ENCODE assay signal across 13 cellular contexts in the genomic region with DNA sequence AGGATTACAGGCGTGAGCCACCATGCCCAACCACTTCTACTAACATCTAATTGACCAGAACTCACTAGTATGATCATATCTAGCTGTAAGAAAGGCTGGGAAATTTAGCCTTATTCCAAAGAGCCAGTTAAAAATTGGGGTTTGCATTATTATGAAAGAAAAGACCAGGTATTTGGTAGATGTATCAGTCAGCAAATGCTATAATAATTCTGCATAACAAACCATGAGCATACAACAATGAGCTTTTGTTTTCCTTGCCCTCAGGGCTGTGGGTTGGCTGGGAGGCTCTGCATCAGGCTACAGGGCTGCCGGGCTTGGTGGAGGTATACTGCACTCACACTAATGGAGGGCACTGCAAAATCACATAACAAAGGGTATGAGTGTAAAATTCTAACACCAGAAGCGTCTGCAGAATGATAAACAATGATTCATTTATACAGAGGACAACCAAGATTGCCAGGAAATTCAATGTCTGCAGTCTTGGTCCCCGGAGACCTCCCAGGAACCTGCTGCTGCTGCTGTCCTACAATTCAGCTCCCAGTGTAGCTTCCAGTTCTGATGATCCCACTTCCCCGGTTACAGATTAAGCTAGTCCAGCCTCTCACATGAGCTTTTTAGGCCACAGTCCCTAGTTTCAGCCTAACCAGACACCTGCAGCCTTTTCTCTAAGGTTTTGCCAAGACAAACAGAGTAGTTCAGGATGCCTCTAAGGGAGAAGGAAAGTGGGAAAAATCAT. TPM values are rescaled to one million over a fixed set of nuclear protein-coding genes. Genes with fewer than 3 reads are reported as not detected.
DNase-seq lines count a peak whose midpoint lies in the region; ATAC-seq and TF ChIP-seq lines count a peak whose summit lies in the region.
"Had no signal": no experiment of that assay in that cellular context is flagged by ENCODE, and none has a peak within 500 bp of the region (broad histone marks: within the 10 kb centered on the region; RNA-seq: fewer than 3 reads in every experiment).

No MANE protein-coding gene starts in this region.

- H3K4me2 ChIP-seq in trophoblast cell (ENCODE audit: low read length): no peak overlapping the region

- H3K27ac ChIP-seq in SJCRH30 (no peak overlapping the region), trophoblast cell (ENCODE audit: low read depth, low read length) (no peak overlapping the region)

- H2AK5ac ChIP-seq in trophoblast cell (ENCODE audit: low read length): no peak overlapping the region

- H3K4me3 Mint-ChIP-seq in activated T-cell treated with anti-CD3 and anti-CD28 coated beads, Interleukin-2, amount 50 U/mL, for 4 hours: no peak overlapping the region
- H3K4me3 Mint-ChIP-seq in Calu3 (ENCODE audit: low read depth, unreplicated experiment): no peak overlapping the region
- H3K4me3 Mint-ChIP-seq: stimulated activated naive B cell treated with anti-CD40 and anti-IgM and Interleukin-4, amounts not matched to agents 10 μg/mL and 1 μg/mL and 100 μg/mL, for 72 hours had no signal

- H3K27me3 Mint-ChIP-seq in activated T-cell treated with anti-CD3 and anti-CD28 coated beads, Interleukin-2, amount 50 U/mL, for 4 hours (ENCODE audit: low read depth): peaks cover 3% of the 10 kb centered on the region
- H3K27me3 Mint-ChIP-seq in Calu3 (ENCODE audit: unreplicated experiment): peaks cover 32% of the 10 kb centered on the region
- H3K27me3 Mint-ChIP-seq: stimulated activated naive B cell treated with anti-CD40 and anti-IgM and Interleukin-4, amounts not matched to agents 10 μg/mL and 1 μg/mL and 100 μg/mL, for 72 hours had no signal

- H3K27me3 ChIP-seq in SJCRH30: no peaks in the 10 kb centered on the region
- no peaks in the 10 kb centered on the region for H3K27me3 ChIP-seq in trophoblast cell (ENCODE audit: insufficient read depth, low read length)
- H3K27me3 ChIP-seq: spleen had no signal

- no peak overlapping the region for H4K8ac ChIP-seq in trophoblast cell (ENCODE audit: low read depth, low read length)

- H4K12ac ChIP-seq in trophoblast cell (ENCODE audit: low read depth, low read length): no peak overlapping the region

- H2BK120ac ChIP-seq in trophoblast cell (ENCODE audit: insufficient read depth, low read length, poor library complexity): no peak overlapping the region

- H3K18ac ChIP-seq in trophoblast cell (ENCODE audit: low read length): no peak overlapping the region

- no peaks in the 10 kb centered on the region for H3K79me2 ChIP-seq in trophoblast cell (ENCODE audit: control insufficient read depth, insufficient read depth, low read length, poor library complexity)

- H3K36me3 Mint-ChIP-seq in activated T-cell treated with anti-CD3 and anti-CD28 coated beads, Interleukin-2, amount 50 U/mL, for 4 hours (ENCODE audit: insufficient read depth): no peaks in the 10 kb centered on the region
- no peaks in the 10 kb centered on the region for H3K36me3 Mint-ChIP-seq in Calu3 (ENCODE audit: insufficient read depth, unreplicated experiment)

- no peak overlapping the region for H3K27ac Mint-ChIP-seq in Calu3 (ENCODE audit: unreplicated experiment)
- H3K27ac Mint-ChIP-seq: HFFc6; stimulated activated naive B cell treated with anti-CD40 and anti-IgM and Interleukin-4, amounts not matched to agents 10 μg/mL and 1 μg/mL and 100 μg/mL, for 72 hours had no signal

- H3K4me3 ChIP-seq in SJCRH30 (no peak overlapping the region), trophoblast cell (ENCODE audit: low read depth, low read length) (no peak overlapping the region)
- H3K4me3 ChIP-seq: spleen had no signal

- CTCF ChIA-PET in Calu3 (lab: Charles Lee): interaction anchor here (0.7 kb wide), 1 partner anchor 93 kb away, joined by 3 read pairs; no protein-coding TSS in a partner anchor

- no peak overlapping the region for H4K91ac ChIP-seq in trophoblast cell (ENCODE audit: low read depth, low read length)

- ATAC-seq in activated T-cell treated with anti-CD3 and anti-CD28 coated beads, Interleukin-2, amount 50 U/mL, for 4 hours: no peak
- ATAC-seq in GM19452 (IDR thresholded peaks at IDR 0.05; ENCODE audit: unreplicated experiment): no peak
- ATAC-seq: stimulated activated naive B cell treated with anti-CD40 and anti-IgM and Interleukin-4, amounts not matched to agents 10 μg/mL and 1 μg/mL and 100 μg/mL, for 72 hours had no signal

- no peak overlapping the region for H2BK5ac ChIP-seq in trophoblast cell (ENCODE audit: low read depth, low read length, poor library complexity)

- H3K4me1 Mint-ChIP-seq in activated T-cell treated with anti-CD3 and anti-CD28 coated beads, Interleukin-2, amount 50 U/mL, for 4 hours (ENCODE audit: low read depth): peaks cover 4% of the 10 kb centered on the region
- no peaks in the 10 kb centered on the region for H3K4me1 Mint-ChIP-seq in Calu3 (ENCODE audit: low read depth, unreplicated experiment)

- intact Hi-C loops in Calu3 (cut with micrococcal nuclease; ENCODE audit: unreplicated experiment): no loop called here

- no peak overlapping the region for H3K9ac ChIP-seq in trophoblast cell (ENCODE audit: low read length)

- no TSS peak for BruUV-seq in Calu3 (replicated peaks; lab: Mats Ljungman, UMichigan)

- no CpG with 5 or more reads among the region's 5 CpGs for WGBS in trophoblast cell (ENCODE audit: extremely low coverage, insufficient coverage, insufficient read length)

- H3K4me1 ChIP-seq in SJCRH30: peaks cover 27% of the 10 kb centered on the region
- peaks cover 2 to 3% of the 10 kb centered on the region in 2 experiments for H3K4me1 ChIP-seq in trophoblast cell (ENCODE audit: control insufficient read depth in 1 of 2, insufficient read depth in 2 of 2, low read length in 2 of 2)

- H3K36me3 ChIP-seq in SJCRH30 (no peaks in the 10 kb centered on the region), trophoblast cell (ENCODE audit: control insufficient read depth in 1 of 2, insufficient read depth in 2 of 2, low read length in 2 of 2) (no peaks in the 10 kb centered on the region)

- H3K9me3 Mint-ChIP-seq in activated T-cell treated with anti-CD3 and anti-CD28 coated beads, Interleukin-2, amount 50 U/mL, for 4 hours: no peaks in the 10 kb centered on the region
- no peaks in the 10 kb centered on the region for H3K9me3 Mint-ChIP-seq in Calu3 (ENCODE audit: low read depth, unreplicated experiment)
- H3K9me3 Mint-ChIP-seq: HFFc6; stimulated activated naive B cell treated with anti-CD40 and anti-IgM and Interleukin-4, amounts not matched to agents 10 μg/mL and 1 μg/mL and 100 μg/mL, for 72 hours had no signal

- H3K14ac ChIP-seq in trophoblast cell (ENCODE audit: low read length): no peak overlapping the region

- TF ChIP-seq CTCF in Calu3 (IDR thresholded peaks at IDR 0.05; ENCODE audit: unreplicated experiment): no peak

- H3K79me1 ChIP-seq in trophoblast cell (ENCODE audit: low read length): peaks cover 2% of the 10 kb centered on the region

- H2BK12ac ChIP-seq in trophoblast cell (ENCODE audit: low read length): peak overlapping the region; percentile 8

- H3K4ac ChIP-seq in trophoblast cell (ENCODE audit: low read depth, low read length): no peak overlapping the region

- H3K23ac ChIP-seq in trophoblast cell (ENCODE audit: low read length): no peak overlapping the region

- peak; percentile 43 for DNase-seq in ELF-1 (ENCODE audit: low read depth, low spot score)
- peak; percentile 59 to 80 for DNase-seq in SJCRH30
- peak; percentile 68 for DNase-seq in globus pallidus (ENCODE audit: low spot score)
- no peak for DNase-seq in trophoblast cell
- DNase-seq in activated T-cell treated with anti-CD3 and anti-CD28 coated beads, Interleukin-2, amount 50 U/mL, for 4 hours: no peak
- no peak for DNase-seq in Calu3
- DNase-seq in MV-4-11 (lab: John Stamatoyannopoulos, UW): no peak
- DNase-seq: HFFc6; NCI-H510A; spleen; stimulated activated naive B cell treated with anti-CD40 and anti-IgM and Interleukin-4, amounts not matched to agents 10 μg/mL and 1 μg/mL and 100 μg/mL, for 72 hours; T-helper 9 cell had no signal

- H2AFZ ChIP-seq in trophoblast cell (ENCODE audit: insufficient read depth, low read length, poor library complexity): no peak overlapping the region

- H3K9me3 ChIP-seq in SJCRH30 (replicated peaks) (peaks cover 3% of the 10 kb centered on the region; the same call in 1 of the 2 replicates), trophoblast cell (ENCODE audit: insufficient read depth, low read depth, low read length) (no peaks in the 10 kb centered on the region)
- H3K9me3 ChIP-seq: spleen had no signal

RNA-seq across cellular contexts. Expression of gene ST3GAL5, which starts 32.2 kb away (rescaled TPM):
- total RNA-seq in SJCRH30 (2014; rRNA removed; shearing (Covaris generic)): 94.5 and 110 TPM in 2 replicates
- polyA plus RNA-seq in trophoblast cell (2013): 23.2 and 23.6 TPM in 2 replicates
- 1 to 10 TPM; 3.6 to 5.3 (median 4.4) TPM for total RNA-seq in activated T-cell treated with anti-CD3 and anti-CD28 coated beads, Interleukin-2, amount 50 U/mL, for 4 hours
- 3.5 and 3.8 TPM in 2 replicates for total RNA-seq in Calu3 (2022)

Comparison
In these comparisons a context has a peak if more than half of its experiments do, and no peak if none do; other contexts are left out.
1. DNase-seq: peak in ELF-1 (single experiment), SJCRH30 (2 of 2) and globus pallidus (single experiment); none in trophoblast cell (0 of 2), activated T-cell treated with anti-CD3 and anti-CD28 coated beads, Interleukin-2, amount 50 U/mL, for 4 hours (single experiment), Calu3 (single experiment) and MV-4-11 (single experiment).
2. RNA of gene ST3GAL5, which starts 32.2 kb away (total RNA-seq): 94.5 to 110 TPM in SJCRH30; 3.6 to 5.3 TPM in activated T-cell treated with anti-CD3 and anti-CD28 coated beads, Interleukin-2, amount 50 U/mL, for 4 hours and 3.5 to 3.8 TPM in Calu3; every median in the first group is over 10 times any median in the second.